ENCODE assay signal across 1 cellular context in the genomic region with DNA sequence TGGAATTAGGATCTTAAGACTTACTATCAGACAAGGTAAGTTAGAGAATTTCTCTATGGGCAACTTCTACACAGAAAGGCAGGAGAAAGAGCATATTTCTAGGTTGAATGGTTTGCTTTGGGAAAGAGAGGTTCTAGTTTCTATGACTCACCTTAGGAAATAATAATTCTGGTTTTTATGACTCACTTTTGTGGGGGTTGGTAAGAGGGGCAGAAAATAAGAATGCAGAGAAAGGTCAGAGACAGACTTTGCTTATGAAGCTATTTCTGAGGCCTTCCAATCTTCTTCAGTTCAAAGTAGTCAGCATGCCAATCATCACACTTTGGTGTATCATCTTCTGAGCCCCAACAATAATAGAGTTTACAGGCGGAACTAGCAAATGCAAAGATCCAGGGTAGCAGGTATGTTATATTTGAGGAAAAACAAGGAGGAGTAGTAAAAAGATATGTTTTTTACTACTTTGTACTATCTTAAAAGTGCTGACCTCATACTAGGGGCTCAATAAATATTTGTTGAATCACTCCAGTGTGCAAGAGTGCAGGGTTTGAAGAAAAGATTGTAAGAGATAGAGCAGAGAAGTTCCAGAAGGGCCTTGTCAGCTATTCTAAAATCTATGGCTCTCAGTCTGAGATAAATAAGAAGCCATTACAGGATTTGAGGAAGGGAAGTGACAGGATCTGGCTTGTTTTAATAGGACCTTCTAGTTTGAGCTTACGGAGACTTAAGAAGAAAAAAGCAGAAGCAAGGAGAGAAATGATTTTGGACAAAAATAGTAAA.
TF ChIP-seq lines count a peak whose summit lies in the region.

No MANE protein-coding gene starts in this region.

TF ChIP-seq in GM23338, 12 proteins besides CTCF, POLR2A, EP300 and RAD21 (continued from another document):
- TF ChIP-seq, protein P1, sequence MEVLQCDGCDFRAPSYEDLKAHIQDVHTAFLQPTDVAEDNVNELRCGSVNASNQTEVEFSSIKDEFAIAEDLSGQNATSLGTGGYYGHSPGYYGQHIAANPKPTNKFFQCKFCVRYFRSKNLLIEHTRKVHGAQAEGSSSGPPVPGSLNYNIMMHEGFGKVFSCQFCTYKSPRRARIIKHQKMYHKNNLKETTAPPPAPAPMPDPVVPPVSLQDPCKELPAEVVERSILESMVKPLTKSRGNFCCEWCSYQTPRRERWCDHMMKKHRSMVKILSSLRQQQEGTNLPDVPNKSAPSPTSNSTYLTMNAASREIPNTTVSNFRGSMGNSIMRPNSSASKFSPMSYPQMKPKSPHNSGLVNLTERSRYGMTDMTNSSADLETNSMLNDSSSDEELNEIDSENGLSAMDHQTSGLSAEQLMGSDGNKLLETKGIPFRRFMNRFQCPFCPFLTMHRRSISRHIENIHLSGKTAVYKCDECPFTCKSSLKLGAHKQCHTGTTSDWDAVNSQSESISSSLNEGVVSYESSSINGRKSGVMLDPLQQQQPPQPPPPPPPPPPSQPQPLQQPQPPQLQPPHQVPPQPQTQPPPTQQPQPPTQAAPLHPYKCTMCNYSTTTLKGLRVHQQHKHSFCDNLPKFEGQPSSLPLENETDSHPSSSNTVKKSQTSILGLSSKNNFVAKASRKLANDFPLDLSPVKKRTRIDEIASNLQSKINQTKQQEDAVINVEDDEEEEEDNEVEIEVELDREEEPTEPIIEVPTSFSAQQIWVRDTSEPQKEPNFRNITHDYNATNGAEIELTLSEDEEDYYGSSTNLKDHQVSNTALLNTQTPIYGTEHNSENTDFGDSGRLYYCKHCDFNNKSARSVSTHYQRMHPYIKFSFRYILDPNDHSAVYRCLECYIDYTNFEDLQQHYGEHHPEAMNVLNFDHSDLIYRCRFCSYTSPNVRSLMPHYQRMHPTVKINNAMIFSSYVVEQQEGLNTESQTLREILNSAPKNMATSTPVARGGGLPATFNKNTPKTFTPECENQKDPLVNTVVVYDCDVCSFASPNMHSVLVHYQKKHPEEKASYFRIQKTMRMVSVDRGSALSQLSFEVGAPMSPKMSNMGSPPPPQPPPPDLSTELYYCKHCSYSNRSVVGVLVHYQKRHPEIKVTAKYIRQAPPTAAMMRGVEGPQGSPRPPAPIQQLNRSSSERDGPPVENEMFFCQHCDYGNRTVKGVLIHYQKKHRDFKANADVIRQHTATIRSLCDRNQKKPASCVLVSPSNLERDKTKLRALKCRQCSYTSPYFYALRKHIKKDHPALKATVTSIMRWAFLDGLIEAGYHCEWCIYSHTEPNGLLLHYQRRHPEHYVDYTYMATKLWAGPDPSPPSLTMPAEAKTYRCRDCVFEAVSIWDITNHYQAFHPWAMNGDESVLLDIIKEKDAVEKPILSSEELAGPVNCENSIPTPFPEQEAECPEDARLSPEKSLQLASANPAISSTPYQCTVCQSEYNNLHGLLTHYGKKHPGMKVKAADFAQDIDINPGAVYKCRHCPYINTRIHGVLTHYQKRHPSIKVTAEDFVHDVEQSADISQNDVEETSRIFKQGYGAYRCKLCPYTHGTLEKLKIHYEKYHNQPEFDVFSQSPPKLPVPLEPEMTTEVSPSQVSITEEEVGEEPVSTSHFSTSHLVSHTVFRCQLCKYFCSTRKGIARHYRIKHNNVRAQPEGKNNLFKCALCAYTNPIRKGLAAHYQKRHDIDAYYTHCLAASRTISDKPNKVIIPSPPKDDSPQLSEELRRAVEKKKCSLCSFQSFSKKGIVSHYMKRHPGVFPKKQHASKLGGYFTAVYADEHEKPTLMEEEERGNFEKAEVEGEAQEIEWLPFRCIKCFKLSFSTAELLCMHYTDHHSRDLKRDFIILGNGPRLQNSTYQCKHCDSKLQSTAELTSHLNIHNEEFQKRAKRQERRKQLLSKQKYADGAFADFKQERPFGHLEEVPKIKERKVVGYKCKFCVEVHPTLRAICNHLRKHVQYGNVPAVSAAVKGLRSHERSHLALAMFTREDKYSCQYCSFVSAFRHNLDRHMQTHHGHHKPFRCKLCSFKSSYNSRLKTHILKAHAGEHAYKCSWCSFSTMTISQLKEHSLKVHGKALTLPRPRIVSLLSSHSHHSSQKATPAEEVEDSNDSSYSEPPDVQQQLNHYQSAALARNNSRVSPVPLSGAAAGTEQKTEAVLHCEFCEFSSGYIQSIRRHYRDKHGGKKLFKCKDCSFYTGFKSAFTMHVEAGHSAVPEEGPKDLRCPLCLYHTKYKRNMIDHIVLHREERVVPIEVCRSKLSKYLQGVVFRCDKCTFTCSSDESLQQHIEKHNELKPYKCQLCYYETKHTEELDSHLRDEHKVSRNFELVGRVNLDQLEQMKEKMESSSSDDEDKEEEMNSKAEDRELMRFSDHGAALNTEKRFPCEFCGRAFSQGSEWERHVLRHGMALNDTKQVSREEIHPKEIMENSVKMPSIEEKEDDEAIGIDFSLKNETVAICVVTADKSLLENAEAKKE (CRISPR knock-in tag; IDR thresholded peaks at IDR 0.05), result no peak
- no peak for TF ChIP-seq CREB1 (CRISPR knock-in tag; IDR thresholded peaks at IDR 0.05; ENCODE audit: low read depth)
- TF ChIP-seq, protein P2, sequence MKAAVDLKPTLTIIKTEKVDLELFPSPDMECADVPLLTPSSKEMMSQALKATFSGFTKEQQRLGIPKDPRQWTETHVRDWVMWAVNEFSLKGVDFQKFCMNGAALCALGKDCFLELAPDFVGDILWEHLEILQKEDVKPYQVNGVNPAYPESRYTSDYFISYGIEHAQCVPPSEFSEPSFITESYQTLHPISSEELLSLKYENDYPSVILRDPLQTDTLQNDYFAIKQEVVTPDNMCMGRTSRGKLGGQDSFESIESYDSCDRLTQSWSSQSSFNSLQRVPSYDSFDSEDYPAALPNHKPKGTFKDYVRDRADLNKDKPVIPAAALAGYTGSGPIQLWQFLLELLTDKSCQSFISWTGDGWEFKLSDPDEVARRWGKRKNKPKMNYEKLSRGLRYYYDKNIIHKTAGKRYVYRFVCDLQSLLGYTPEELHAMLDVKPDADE (IDR thresholded peaks at IDR 0.05), result no peak
- TF ChIP-seq, protein P3, sequence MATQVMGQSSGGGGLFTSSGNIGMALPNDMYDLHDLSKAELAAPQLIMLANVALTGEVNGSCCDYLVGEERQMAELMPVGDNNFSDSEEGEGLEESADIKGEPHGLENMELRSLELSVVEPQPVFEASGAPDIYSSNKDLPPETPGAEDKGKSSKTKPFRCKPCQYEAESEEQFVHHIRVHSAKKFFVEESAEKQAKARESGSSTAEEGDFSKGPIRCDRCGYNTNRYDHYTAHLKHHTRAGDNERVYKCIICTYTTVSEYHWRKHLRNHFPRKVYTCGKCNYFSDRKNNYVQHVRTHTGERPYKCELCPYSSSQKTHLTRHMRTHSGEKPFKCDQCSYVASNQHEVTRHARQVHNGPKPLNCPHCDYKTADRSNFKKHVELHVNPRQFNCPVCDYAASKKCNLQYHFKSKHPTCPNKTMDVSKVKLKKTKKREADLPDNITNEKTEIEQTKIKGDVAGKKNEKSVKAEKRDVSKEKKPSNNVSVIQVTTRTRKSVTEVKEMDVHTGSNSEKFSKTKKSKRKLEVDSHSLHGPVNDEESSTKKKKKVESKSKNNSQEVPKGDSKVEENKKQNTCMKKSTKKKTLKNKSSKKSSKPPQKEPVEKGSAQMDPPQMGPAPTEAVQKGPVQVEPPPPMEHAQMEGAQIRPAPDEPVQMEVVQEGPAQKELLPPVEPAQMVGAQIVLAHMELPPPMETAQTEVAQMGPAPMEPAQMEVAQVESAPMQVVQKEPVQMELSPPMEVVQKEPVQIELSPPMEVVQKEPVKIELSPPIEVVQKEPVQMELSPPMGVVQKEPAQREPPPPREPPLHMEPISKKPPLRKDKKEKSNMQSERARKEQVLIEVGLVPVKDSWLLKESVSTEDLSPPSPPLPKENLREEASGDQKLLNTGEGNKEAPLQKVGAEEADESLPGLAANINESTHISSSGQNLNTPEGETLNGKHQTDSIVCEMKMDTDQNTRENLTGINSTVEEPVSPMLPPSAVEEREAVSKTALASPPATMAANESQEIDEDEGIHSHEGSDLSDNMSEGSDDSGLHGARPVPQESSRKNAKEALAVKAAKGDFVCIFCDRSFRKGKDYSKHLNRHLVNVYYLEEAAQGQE (IDR thresholded peaks at IDR 0.05; ENCODE audit: unreplicated experiment), result no peak
TF ChIP-seq in GM23338: peak in this region for 0.
